Comparison of ENCODE assay signal across 10 cellular contexts in genomic region chr15:31214158-31214863, GRCh38.
DNase-seq lines count a peak whose midpoint lies in the region; ATAC-seq and TF ChIP-seq lines count a peak whose summit lies in the region.
"Had no signal": no experiment of that assay in that cellular context is flagged by ENCODE, and none has a peak within 500 bp of the region (broad histone marks: within the 10 kb centered on the region; RNA-seq: fewer than 3 reads in every experiment).

No MANE protein-coding gene starts in this region.

- ATAC-seq in GM18520 (IDR thresholded peaks at IDR 0.05; ENCODE audit: unreplicated experiment) = no peak

- H3K9ac ChIP-seq in OCI-LY3 (ENCODE audit: low read length) (peak overlapping the region; percentile 75), endodermal cell (ENCODE audit: extremely low read depth, low read length, poor library complexity, severe bottlenecking) (no peak overlapping the region), smooth muscle cell (ENCODE audit: low read depth) (no peak overlapping the region)

- WGBS in endodermal cell (ENCODE audit: insufficient coverage in 1 of 2, insufficient read length in 1 of 2), 2 experiments = 90 to 91% methylated on average over 6 to 8 of the region's 8 CpGs
- 90% methylated on average over 8 of the region's 8 CpGs for WGBS in smooth muscle cell (ENCODE audit: low lambda C conversion rate)

- H3K4me1 Mint-ChIP-seq in endodermal cell = no peaks in the 10 kb centered on the region

- H3K27ac ChIP-seq in OCI-LY3 (ENCODE audit: low read length) = 0 out of 2 replicates have a peak overlapping the region, but pooled peaks have one; percentile 0
- H3K27ac ChIP-seq in endodermal cell (ENCODE audit: low read depth, low read length) = no peak overlapping the region
- H3K27ac ChIP-seq in smooth muscle cell (ENCODE audit: low read depth) = no peak overlapping the region
- H3K27ac ChIP-seq: 22Rv1 had no signal

- TF ChIP-seq CTCF in OCI-LY3 (IDR thresholded peaks at IDR 0.05; ENCODE audit: low read depth, low read length) (peak; percentile 62), endodermal cell (conservative IDR thresholded peaks at IDR 0.05) (no peak), smooth muscle cell (IDR thresholded peaks at IDR 0.05; ENCODE audit: borderline replicate concordance, insufficient read depth, poor library complexity, severe bottlenecking) (no peak)

- H3K4me2 ChIP-seq in OCI-LY3 (ENCODE audit: low read length) = peak overlapping the region; percentile 71
- H3K4me2 ChIP-seq in smooth muscle cell = peak overlapping the region; percentile 48

- H3K27me3 Mint-ChIP-seq in endodermal cell (ENCODE audit: insufficient read depth) = peaks cover 41% of the 10 kb centered on the region

- peaks cover 4% of the 10 kb centered on the region for H3K9me3 Mint-ChIP-seq in endodermal cell

- H3K36me3 ChIP-seq in OCI-LY3 (replicated peaks; ENCODE audit: low read depth, low read length) = peaks cover 6% of the 10 kb centered on the region
- no peaks in the 10 kb centered on the region for H3K36me3 ChIP-seq in endodermal cell (ENCODE audit: control insufficient read depth, insufficient read depth, low read length)
- no peaks in the 10 kb centered on the region for H3K36me3 ChIP-seq in smooth muscle cell (ENCODE audit: low read depth)

- H3K79me2 ChIP-seq in OCI-LY3 (ENCODE audit: low read length) (no peaks in the 10 kb centered on the region), smooth muscle cell (ENCODE audit: low read depth) (no peaks in the 10 kb centered on the region)

- H3K27ac Mint-ChIP-seq in endodermal cell = no peak overlapping the region

- H3K27me3 ChIP-seq in OCI-LY3 (ENCODE audit: low read depth, low read length) = no peaks in the 10 kb centered on the region
- peaks cover 58% of the 10 kb centered on the region for H3K27me3 ChIP-seq in endodermal cell (ENCODE audit: control insufficient read depth, insufficient read depth, low read length, poor library complexity, severe bottlenecking)
- no peaks in the 10 kb centered on the region for H3K27me3 ChIP-seq in smooth muscle cell (ENCODE audit: low read depth)

- no peaks in the 10 kb centered on the region for H4K20me1 ChIP-seq in OCI-LY3 (ENCODE audit: insufficient read depth, low read length)
- H4K20me1 ChIP-seq in smooth muscle cell (ENCODE audit: low read depth) = no peaks in the 10 kb centered on the region

- H3K4me3 ChIP-seq in OCI-LY3 (ENCODE audit: low read length) (peak overlapping the region; percentile 90), endodermal cell (ENCODE audit: low read length) (no peak overlapping the region), smooth muscle cell (no peak overlapping the region)

- H3K4me1 ChIP-seq in OCI-LY3 (ENCODE audit: low read length) (peaks cover 20% of the 10 kb centered on the region), endodermal cell (ENCODE audit: control insufficient read depth, insufficient read depth, low read length) (no peaks in the 10 kb centered on the region), smooth muscle cell (ENCODE audit: low read depth) (peaks cover 4% of the 10 kb centered on the region)

- H3F3A ChIP-seq in smooth muscle cell (ENCODE audit: low read depth) = peaks cover 8% of the 10 kb centered on the region

- H3K9me3 ChIP-seq in OCI-LY3 (ENCODE audit: insufficient read depth, low read length) (peaks cover 7% of the 10 kb centered on the region; the same call in 1 of the 2 replicates), endodermal cell (ENCODE audit: control insufficient read depth, low read length) (peaks cover 10% of the 10 kb centered on the region), smooth muscle cell (replicated peaks; ENCODE audit: low read depth) (no peaks in the 10 kb centered on the region)

- H3K36me3 Mint-ChIP-seq in endodermal cell (ENCODE audit: low read depth) = no peaks in the 10 kb centered on the region

- DNase-seq in DMS53 (lab: John Stamatoyannopoulos, UW) (peak; percentile 34), DMS53 treated with DMSO at 0.1 percent for 48 hours (lab: John Stamatoyannopoulos, UW; ENCODE audit: unreplicated experiment) (no peak), endodermal cell (no peak), smooth muscle cell (lab: John Stamatoyannopoulos, UW; ENCODE audit: unreplicated experiment) (no peak), NK-92 (lab: John Stamatoyannopoulos, UW; ENCODE audit: unreplicated experiment) (no peak), GF-D8 (lab: John Stamatoyannopoulos, UW) (no peak)
- DNase-seq: effector CD8-positive, alpha-beta T cell had no signal

- H2AFZ ChIP-seq in OCI-LY3 (ENCODE audit: low read depth, low read length) (no peak overlapping the region), smooth muscle cell (ENCODE audit: low read depth) (no peak overlapping the region)

- H3K4me3 Mint-ChIP-seq in endodermal cell = peak overlapping the region; percentile 38
